25 cellular contexts compared by ENCODE assay signal in the genomic region with DNA sequence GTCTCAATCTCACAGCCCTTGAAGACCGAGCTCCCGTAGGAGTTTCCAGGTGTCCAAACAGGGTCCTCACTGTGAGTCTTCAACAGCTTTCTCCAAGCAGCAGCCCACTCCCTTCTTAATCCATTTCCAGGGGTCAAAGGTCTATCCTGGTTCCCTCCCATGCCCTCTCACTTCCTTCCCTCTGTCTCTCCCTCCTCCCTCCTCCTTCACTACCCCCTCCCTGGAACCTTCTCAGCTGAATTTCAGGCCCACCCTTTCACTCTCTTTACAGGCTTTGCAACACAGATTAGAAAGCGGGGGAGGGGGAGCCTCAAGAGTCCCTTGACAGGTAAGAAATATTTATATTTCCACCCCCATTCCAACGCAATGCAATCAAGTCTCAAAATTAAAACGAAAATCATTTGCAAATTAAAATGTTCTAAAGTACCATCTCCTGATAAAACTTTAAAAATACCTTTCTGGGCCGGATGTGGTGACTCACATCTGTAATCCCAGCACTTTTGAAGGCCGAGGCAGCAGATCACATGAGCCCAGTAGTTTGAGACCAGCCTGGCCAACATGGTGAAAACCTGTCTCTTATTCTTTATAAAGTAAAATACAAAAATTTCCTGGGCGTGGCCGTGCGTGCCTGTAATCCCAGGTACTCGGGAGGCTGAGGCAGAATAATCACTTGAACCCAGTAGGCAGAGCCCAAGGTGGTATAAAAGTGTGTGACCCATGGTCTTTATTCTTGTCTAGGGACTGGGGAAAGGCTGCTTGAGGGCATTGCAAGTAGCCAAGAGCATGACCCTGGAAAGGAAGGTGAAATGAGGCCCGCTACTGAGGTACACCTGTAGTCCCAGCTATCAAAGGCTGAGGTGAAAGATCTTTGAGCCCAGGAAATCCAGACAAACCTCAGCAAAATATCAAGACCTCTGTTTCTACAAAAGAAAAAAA. TPM values are rescaled to one million over a fixed set of nuclear protein-coding genes. Genes with fewer than 3 reads are reported as not detected.
A peak's percentile ranks its signal among the peaks of the same experiment; 100 is the strongest.
DNase-seq lines count a peak whose midpoint lies in the region; ATAC-seq, FAIRE-seq and TF ChIP-seq lines count a peak whose summit lies in the region.
"Had no signal": no experiment of that assay in that cellular context is flagged by ENCODE, and none has a peak within 500 bp of the region (broad histone marks: within the 10 kb centered on the region; RNA-seq: fewer than 3 reads in every experiment).

No MANE protein-coding gene starts in this region.

- ATAC-seq in HepG2 (no peak), right lobe of liver (no peak), GM19395 (IDR thresholded peaks at IDR 0.05; ENCODE audit: unreplicated experiment) (no peak)
- ATAC-seq: body of pancreas, left cardiac atrium had no signal

- no TSS peak for BruUV-seq in HepG2 (replicated peaks; lab: Mats Ljungman, UMichigan)

- H3K36me3 ChIP-seq in HepG2 (replicated peaks in 1 of 2; ENCODE audit: control insufficient read depth in 1 of 2, insufficient read depth in 2 of 2, low read length in 2 of 2) (no peaks in the 10 kb centered on the region), right lobe of liver (no peaks in the 10 kb centered on the region), thyroid gland (no peaks in the 10 kb centered on the region)
- H3K36me3 ChIP-seq: Peyer's patch, prostate gland, stomach had no signal

- DNase-seq in HepG2 (ENCODE audit: low spot score) (no peak), right lobe of liver (no peak), OCI-M1 (lab: John Stamatoyannopoulos, UW) (peak; percentile 51), fibroblast of pulmonary artery (ENCODE audit: low read depth) (peak; percentile 28), NCI-H2081 (lab: John Stamatoyannopoulos, UW) (no peak), thyroid gland (no peak), NK-92 (lab: John Stamatoyannopoulos, UW; ENCODE audit: unreplicated experiment) (no peak)
- DNase-seq: activated naive CD8-positive, alpha-beta T cell treated with anti-CD3 and anti-CD28 coated beads for 36 hours; body of pancreas; foreskin melanocyte; left cardiac atrium; midbrain; Peyer's patch; small intestine; stimulated activated CD4-positive, alpha-beta T cell treated with anti-CD3 and anti-CD28 coated beads, Interleukin-4, amount 100 ng/mL, for 1 hour; stomach had no signal

- peaks cover 0 to 9% of the 10 kb centered on the region in 2 experiments; a peak in 2 of 5 replicates for H3K27me3 ChIP-seq in HepG2 (ENCODE audit: control insufficient read depth in 1 of 2, insufficient read depth in 2 of 2, low read length in 2 of 2)
- no peaks in the 10 kb centered on the region for H3K27me3 ChIP-seq in right lobe of liver
- H3K27me3 ChIP-seq in thyroid gland: no peaks in the 10 kb centered on the region
- H3K27me3 ChIP-seq: body of pancreas, Peyer's patch had no signal

- H3K9me3 ChIP-seq in HepG2 (ENCODE audit: low read length): no peaks in the 10 kb centered on the region
- H3K9me3 ChIP-seq in right lobe of liver: no peaks in the 10 kb centered on the region
- no peaks in the 10 kb centered on the region for H3K9me3 ChIP-seq in thyroid gland
- H3K9me3 ChIP-seq: body of pancreas, Peyer's patch, prostate gland, stomach had no signal

- intact Hi-C loops in HepG2 (cut with micrococcal nuclease; ENCODE audit: unreplicated experiment) (no loop called here), right lobe of liver (cut with DNase I) (no loop called here), thyroid gland (cut with DNase I) (no loop called here)

- no peak for TF ChIP-seq CTCF in HepG2 (CRISPR knock-in tag; IDR thresholded peaks at IDR 0.05)
- no peak for TF ChIP-seq CTCF in right lobe of liver (IDR thresholded peaks at IDR 0.05)
- TF ChIP-seq CTCF in fibroblast of pulmonary artery (IDR thresholded peaks at IDR 0.05; ENCODE audit: low read length, missing control alignments): no peak
- TF ChIP-seq CTCF in thyroid gland (IDR thresholded peaks at IDR 0.05): no peak

- TF ChIP-seq EP300 in HepG2 (IDR thresholded peaks at IDR 0.05; ENCODE audit: low read depth in 2 of 2, low read length in 2 of 2) (no peak), HepG2 (CRISPR knock-in tag; IDR thresholded peaks at IDR 0.05; ENCODE audit: borderline replicate concordance) (no peak)

- peak overlapping the region in 1 of 3 experiments; percentile 69; a peak in 1 of 6 replicates for H3K4me3 ChIP-seq in HepG2 (replicated peaks in 1 of 3; ENCODE audit: insufficient read depth in 1 of 3, low read depth in 2 of 3, low read length in 3 of 3)
- H3K4me3 ChIP-seq in right lobe of liver: no peak overlapping the region
- no peak overlapping the region for H3K4me3 ChIP-seq in fibroblast of pulmonary artery (replicated peaks; ENCODE audit: low read depth, low read length)
- no peak overlapping the region for H3K4me3 ChIP-seq in thyroid gland (replicated peaks in 1 of 3)
- H3K4me3 ChIP-seq: body of pancreas, coronary artery, Peyer's patch, prostate gland, SK-N-MC, stomach had no signal

- no peak overlapping the region for H3K27ac ChIP-seq in HepG2 (ENCODE audit: extremely low read length, insufficient read depth, low read length)
- H3K27ac ChIP-seq in right lobe of liver: no peak overlapping the region
- H3K27ac ChIP-seq in thyroid gland: no peak overlapping the region
- H3K27ac ChIP-seq: body of pancreas, coronary artery, Peyer's patch, prostate gland, SK-N-MC, stomach had no signal

- no peak overlapping the region for H2AFZ ChIP-seq in HepG2 (ENCODE audit: low read length)

- 51% methylated on average over 10 of the region's 12 CpGs for WGBS in HepG2 (ENCODE audit: low lambda C conversion rate)
- 73% methylated on average over 12 of the region's 12 CpGs for WGBS in right lobe of liver (ENCODE audit: insufficient coverage, low coverage, low lambda C conversion rate, missing lambda C conversion rate)
- WGBS in thyroid gland, 2 donors: 86 to 89% methylated on average over 12 of the region's 12 CpGs

- in situ Hi-C loops in HepG2 (cut with HindIII; ENCODE audit: extremely low pct_ligation_motif_present, low pct_unique_long_range_greater_than_20kb): no loop called here

- FAIRE-seq in HepG2 (lab: Jason Lieb, UNC): no peak
- FAIRE-seq: small intestine had no signal

- H3K4me2 ChIP-seq in HepG2 (ENCODE audit: low read depth, low read length): peak overlapping the region; percentile 93

- H3K79me2 ChIP-seq in HepG2 (ENCODE audit: insufficient read depth, low read length): no peaks in the 10 kb centered on the region

- no peak overlapping the region for H3K9ac ChIP-seq in HepG2 (ENCODE audit: insufficient read depth, low read depth, low read length)

- TF ChIP-seq RAD21 in HepG2 (CRISPR knock-in tag; IDR thresholded peaks at IDR 0.05): no peak

- no peaks in the 10 kb centered on the region for H4K20me1 ChIP-seq in HepG2 (ENCODE audit: insufficient read depth, low read length)

- CTCF ChIA-PET in HepG2 (lab: Yijun Ruan, JAX; ENCODE audit: low intra/inter-chr PET ratio, low total read pairs): no interaction called here

- POLR2A ChIA-PET in HepG2 (lab: Yijun Ruan, JAX): interaction anchor here (0.8 to 2.1 kb wide), 4 partner anchors 9 to 134 kb away, joined by 3 to 32 read pairs (median 3); a partner anchor contains a TSS

- peaks cover 15% of the 10 kb centered on the region for H3K4me1 ChIP-seq in HepG2 (ENCODE audit: insufficient read depth, low read length)
- H3K4me1 ChIP-seq in right lobe of liver: no peaks in the 10 kb centered on the region
- H3K4me1 ChIP-seq in thyroid gland: no peaks in the 10 kb centered on the region
- H3K4me1 ChIP-seq: body of pancreas, Peyer's patch, prostate gland, stomach had no signal

- no peak for TF ChIP-seq POLR2A in HepG2 (IDR thresholded peaks at IDR 0.05; ENCODE audit: insufficient read depth in 1 of 2, low read depth in 2 of 2, low read length in 2 of 2)
- TF ChIP-seq POLR2A in right lobe of liver (IDR thresholded peaks at IDR 0.05): no peak
- no peak for TF ChIP-seq POLR2A in thyroid gland (IDR thresholded peaks at IDR 0.05)

RNA-seq across cellular contexts. Expression of a gene that starts 0.9 kb away (rescaled TPM):
- total RNA-seq in HepG2 (2016; rRNA removed; fragmentation: Illumina TruSeq; extraction: Trizol): 2.9 and 4.4 TPM in 2 replicates
- 1.8 and 2.0 TPM in 2 replicates for total RNA-seq in HepG2 (2016; cell fraction: cytosol; rRNA removed; fragmentation: Illumina TruSeq; extraction: Trizol; ENCODE audit: low read depth)
- 3.1 and 4.4 TPM in 2 replicates for total RNA-seq in HepG2 (2016; cell fraction: insoluble cytoplasmic fraction; rRNA removed; fragmentation: Illumina TruSeq; extraction: Trizol)
- total RNA-seq in HepG2 (2016; cell fraction: membrane; rRNA removed; fragmentation: Illumina TruSeq; extraction: Trizol): 2.9 and 3.6 TPM in 2 replicates
- total RNA-seq in HepG2 (2016; cell fraction: nucleus; rRNA removed; fragmentation: Illumina TruSeq; extraction: Trizol): 2.5 TPM in 2 replicates
- polyA plus RNA-seq in HepG2 (2011; rRNA removed): 1.1 and 1.4 TPM in 2 replicates
- 0.66 and 0.90 TPM in 2 replicates for polyA plus RNA-seq in HepG2 (2011; cell fraction: cytosol; rRNA removed)
- polyA plus RNA-seq in HepG2 (2011; cell fraction: nucleus; rRNA removed): 0.68 and 1.00 TPM in 2 replicates
- polyA plus RNA-seq in HepG2 (2012): 0.47 and 0.67 TPM in 2 replicates
- 0.40 and 0.59 TPM in 2 replicates for polyA plus RNA-seq in HepG2 (2016; cell fraction: cytosol; fragmentation: Illumina TruSeq; extraction: Trizol; ENCODE audit: low read depth)
- 2.8 and 3.3 TPM in 2 replicates for polyA plus RNA-seq in HepG2 (2016; cell fraction: insoluble cytoplasmic fraction; fragmentation: Illumina TruSeq; extraction: Trizol; ENCODE audit: low read depth)
- polyA plus RNA-seq in HepG2 (2016; cell fraction: membrane; fragmentation: Illumina TruSeq; extraction: Trizol; ENCODE audit: low read depth): 0.89 and 0.90 TPM in 2 replicates
- polyA plus RNA-seq in HepG2 (2016; cell fraction: nucleus; fragmentation: Illumina TruSeq; extraction: Trizol; ENCODE audit: insufficient read depth, low read depth): 1.4 and 2.2 TPM in 2 replicates
- 0.16 and 0.52 TPM in 2 replicates for polyA minus RNA-seq in HepG2 (2011; rRNA and poly(A)+ RNA removed; ENCODE audit: low replicate concordance)
- 0.88 and 1.2 TPM in 2 replicates for polyA minus RNA-seq in HepG2 (2011; cell fraction: cytosol; rRNA and poly(A)+ RNA removed)
- polyA minus RNA-seq in HepG2 (2011; cell fraction: nucleus; rRNA and poly(A)+ RNA removed): 2.7 and 3.7 TPM in 2 replicates
- not detected for total RNA-seq in right lobe of liver
- not detected for total RNA-seq in thyroid gland
- total RNA-seq: A673; activated naive CD8-positive, alpha-beta T cell treated with anti-CD3 and anti-CD28 coated beads for 36 hours; activated T-helper 1 cell treated with anti-CD3 and anti-CD28 coated beads, Interleukin-12 subunit alpha, Interleukin-12 subunit beta, Interleukin-2, Interleukin-4 antibody, amounts not matched to agents 30 ng/mL and 10 ng/mL and 1 ng/mL, durations not matched to agents 14 hours and 24 hours and 36 hours; body of pancreas; HT-29; left cardiac atrium; Peyer's patch; prostate gland; stomach; ureter had no signal
- polyA plus RNA-seq: CD14-positive monocyte, small intestine, stomach had no signal

RNA-seq across cellular contexts. Expression of a gene that starts 12.4 kb away (rescaled TPM):
- total RNA-seq in HepG2 (2016; rRNA removed; fragmentation: Illumina TruSeq; extraction: Trizol): 3.7 and 6.1 TPM in 2 replicates
- 0.62 and 0.91 TPM in 2 replicates for total RNA-seq in HepG2 (2016; cell fraction: cytosol; rRNA removed; fragmentation: Illumina TruSeq; extraction: Trizol; ENCODE audit: low read depth)
- 3.8 and 5.6 TPM in 2 replicates for total RNA-seq in HepG2 (2016; cell fraction: insoluble cytoplasmic fraction; rRNA removed; fragmentation: Illumina TruSeq; extraction: Trizol)
- 4.1 TPM in 2 replicates for total RNA-seq in HepG2 (2016; cell fraction: membrane; rRNA removed; fragmentation: Illumina TruSeq; extraction: Trizol)
- 3.1 and 4.0 TPM in 2 replicates for total RNA-seq in HepG2 (2016; cell fraction: nucleus; rRNA removed; fragmentation: Illumina TruSeq; extraction: Trizol)
- polyA plus RNA-seq in HepG2 (2011; rRNA removed): 3.3 and 3.9 TPM in 2 replicates
- polyA plus RNA-seq in HepG2 (2011; cell fraction: cytosol; rRNA removed): 1.7 and 2.9 TPM in 2 replicates
- polyA plus RNA-seq in HepG2 (2011; cell fraction: nucleus; rRNA removed): 1.5 and 2.3 TPM in 2 replicates
- 1.9 and 2.0 TPM in 2 replicates for polyA plus RNA-seq in HepG2 (2012)
- polyA plus RNA-seq in HepG2 (2016; cell fraction: cytosol; fragmentation: Illumina TruSeq; extraction: Trizol; ENCODE audit: low read depth): 0.16 and 0.28 TPM in 2 replicates
- polyA plus RNA-seq in HepG2 (2016; cell fraction: insoluble cytoplasmic fraction; fragmentation: Illumina TruSeq; extraction: Trizol; ENCODE audit: low read depth): 4.7 TPM in 2 replicates
- polyA plus RNA-seq in HepG2 (2016; cell fraction: membrane; fragmentation: Illumina TruSeq; extraction: Trizol; ENCODE audit: low read depth): 1.4 and 1.8 TPM in 2 replicates
- 5.9 and 6.1 TPM in 2 replicates for polyA plus RNA-seq in HepG2 (2016; cell fraction: nucleus; fragmentation: Illumina TruSeq; extraction: Trizol; ENCODE audit: insufficient read depth, low read depth)
- 3.0 and 3.6 TPM in 2 replicates for polyA minus RNA-seq in HepG2 (2011; rRNA and poly(A)+ RNA removed; ENCODE audit: low replicate concordance)
- 3.1 and 3.5 TPM in 2 replicates for polyA minus RNA-seq in HepG2 (2011; cell fraction: cytosol; rRNA and poly(A)+ RNA removed)
- 6.4 and 7.5 TPM in 2 replicates for polyA minus RNA-seq in HepG2 (2011; cell fraction: nucleus; rRNA and poly(A)+ RNA removed)
- under 1 TPM in 4 of 6 experiments, not detected in 2; 0.06 to 0.31 (median 0.10) TPM for total RNA-seq in right lobe of liver
- total RNA-seq in thyroid gland: 1 to 10 TPM; 2.2 to 3.1 (median 2.5) TPM
- total RNA-seq: HT-29 had no signal
- polyA plus RNA-seq: CD14-positive monocyte had no signal

RNA-seq across cellular contexts. Expression of a gene that starts 38.1 kb away (rescaled TPM):
- total RNA-seq in HepG2 (2016; rRNA removed; fragmentation: Illumina TruSeq; extraction: Trizol) (0.11 and 0.45 TPM in 2 replicates), right lobe of liver (not detected), thyroid gland (under 1 TPM in 2 of 4 donors, not detected in 2; 0.45 to 0.67 TPM)
- not detected in 2 replicates for total RNA-seq in HepG2 (2016; cell fraction: cytosol; rRNA removed; fragmentation: Illumina TruSeq; extraction: Trizol; ENCODE audit: low read depth)
- total RNA-seq in HepG2 (2016; cell fraction: insoluble cytoplasmic fraction; rRNA removed; fragmentation: Illumina TruSeq; extraction: Trizol): 0.35 and 0.39 TPM in 2 replicates
- 0.10 TPM in 1 of 2 replicates, not detected in the other for total RNA-seq in HepG2 (2016; cell fraction: membrane; rRNA removed; fragmentation: Illumina TruSeq; extraction: Trizol)
- 0.22 and 0.34 TPM in 2 replicates for total RNA-seq in HepG2 (2016; cell fraction: nucleus; rRNA removed; fragmentation: Illumina TruSeq; extraction: Trizol)
- polyA plus RNA-seq in HepG2 (2011; rRNA removed): 0.83 and 1.1 TPM in 2 replicates
- 0.98 and 1.2 TPM in 2 replicates for polyA plus RNA-seq in HepG2 (2011; cell fraction: cytosol; rRNA removed)
- polyA plus RNA-seq in HepG2 (2011; cell fraction: nucleus; rRNA removed): 1.8 and 2.4 TPM in 2 replicates
- 0.57 and 0.99 TPM in 2 replicates for polyA plus RNA-seq in HepG2 (2012)
- 0.09 TPM in 1 of 2 replicates, not detected in the other for polyA plus RNA-seq in HepG2 (2016; cell fraction: cytosol; fragmentation: Illumina TruSeq; extraction: Trizol; ENCODE audit: low read depth)
- polyA plus RNA-seq in HepG2 (2016; cell fraction: insoluble cytoplasmic fraction; fragmentation: Illumina TruSeq; extraction: Trizol; ENCODE audit: low read depth): 0.32 and 0.41 TPM in 2 replicates
- polyA plus RNA-seq in HepG2 (2016; cell fraction: membrane; fragmentation: Illumina TruSeq; extraction: Trizol; ENCODE audit: low read depth): 0.07 TPM in 1 of 2 replicates, not detected in the other
- 0.37 and 0.60 TPM in 2 replicates for polyA plus RNA-seq in HepG2 (2016; cell fraction: nucleus; fragmentation: Illumina TruSeq; extraction: Trizol; ENCODE audit: insufficient read depth, low read depth)
- 5.8 and 37.0 TPM in 2 replicates for polyA minus RNA-seq in HepG2 (2011; rRNA and poly(A)+ RNA removed; ENCODE audit: low replicate concordance)
- polyA minus RNA-seq in HepG2 (2011; cell fraction: cytosol; rRNA and poly(A)+ RNA removed): 0.79 TPM in 2 replicates
- 0.13 TPM in 1 of 2 replicates, not detected in the other for polyA minus RNA-seq in HepG2 (2011; cell fraction: nucleus; rRNA and poly(A)+ RNA removed)
- total RNA-seq: activated naive CD8-positive, alpha-beta T cell treated with anti-CD3 and anti-CD28 coated beads for 36 hours; activated T-helper 1 cell treated with anti-CD3 and anti-CD28 coated beads, Interleukin-12 subunit alpha, Interleukin-12 subunit beta, Interleukin-2, Interleukin-4 antibody, amounts not matched to agents 30 ng/mL and 10 ng/mL and 1 ng/mL, durations not matched to agents 14 hours and 24 hours and 36 hours; body of pancreas; HT-29; left cardiac atrium; Peyer's patch; stomach; ureter had no signal
- polyA plus RNA-seq: CD14-positive monocyte, small intestine, stomach had no signal

Comparison
In these comparisons a context has a peak if more than half of its experiments do, and no peak if none do; other contexts are left out.
1. DNase-seq: peak in OCI-M1 (single experiment) and fibroblast of pulmonary artery (single experiment); none in HepG2 (single experiment), right lobe of liver (0 of 3), NCI-H2081 (0 of 2), thyroid gland (0 of 2) and NK-92 (single experiment).